ENCODE assay signal across 17 cellular contexts in genomic region chr10:44990965-44991364, GRCh38. TPM values are rescaled to one million over a fixed set of nuclear protein-coding genes. Genes with fewer than 3 reads are reported as not detected.
DNase-seq lines count a peak whose midpoint lies in the region; ATAC-seq and TF ChIP-seq lines count a peak whose summit lies in the region.
"Had no signal": no experiment of that assay in that cellular context is flagged by ENCODE, and none has a peak within 500 bp of the region (broad histone marks: within the 10 kb centered on the region; RNA-seq: fewer than 3 reads in every experiment).

No MANE protein-coding gene starts in this region.

- no peak for TF ChIP-seq RAD21 in IMR-90 (IDR thresholded peaks at IDR 0.05; ENCODE audit: low read length)

- H3K79me1 ChIP-seq in IMR-90 (ENCODE audit: low read depth in 1 of 2, low read length in 2 of 2) = peaks cover 0 to 7% of the 10 kb centered on the region in 2 experiments; a peak in 1 of 4 replicates

- no peak overlapping the region for H4K8ac ChIP-seq in IMR-90 (ENCODE audit: low read depth in 2 of 2, low read length in 2 of 2)

- H3K9me3 ChIP-seq in IMR-90 (ENCODE audit: control insufficient read depth, insufficient read depth, low read length) (no peaks in the 10 kb centered on the region), colonic mucosa (no peaks in the 10 kb centered on the region), right lobe of liver (no peaks in the 10 kb centered on the region)
- H3K9me3 ChIP-seq: breast epithelium had no signal

- no peak overlapping the region for H2AK9ac ChIP-seq in IMR-90 (replicated peaks; ENCODE audit: low read depth, low read length, poor library complexity)

- no peaks in the 10 kb centered on the region for H4K20me1 ChIP-seq in IMR-90 (ENCODE audit: insufficient read depth, low read length)

- no peak overlapping the region for H2BK5ac ChIP-seq in IMR-90 (ENCODE audit: low read depth, low read length, poor library complexity, severe bottlenecking)

- in situ Hi-C loops in IMR-90 (cut with MboI; ENCODE audit: low sequenced_read_pairs) = loop anchor here (25.0 kb wide), 4 partner anchors 1021 to 1854 kb away; partner anchors contain the start of genes CSGALNACT2 and HNRNPF

- peaks cover 11% of the 10 kb centered on the region; the same call in 1 of the 2 replicates for H3K36me3 ChIP-seq in IMR-90 (ENCODE audit: control insufficient read depth, insufficient read depth, low read length)
- no peaks in the 10 kb centered on the region for H3K36me3 ChIP-seq in colonic mucosa
- no peaks in the 10 kb centered on the region for H3K36me3 ChIP-seq in right lobe of liver
- H3K36me3 ChIP-seq: breast epithelium had no signal

- no peak for TF ChIP-seq CTCF in IMR-90 (conservative IDR thresholded peaks at IDR 0.05; ENCODE audit: low read depth, low read length)
- TF ChIP-seq CTCF in colonic mucosa (IDR thresholded peaks at IDR 0.05) = no peak
- no peak for TF ChIP-seq CTCF in right lobe of liver (IDR thresholded peaks at IDR 0.05)

- H3K4ac ChIP-seq in IMR-90 (ENCODE audit: low read depth, low read length) = peak overlapping the region; percentile 50

- dilution Hi-C loops in IMR-90 (cut with HindIII; ENCODE audit: low sequenced_read_pairs, unreplicated experiment) = no loop called here

- no peak overlapping the region for H3K4me2 ChIP-seq in IMR-90 (ENCODE audit: low read depth, low read length)

- H2AFZ ChIP-seq in IMR-90 (replicated peaks; ENCODE audit: low read length, poor library complexity) = no peak overlapping the region

- H2BK15ac ChIP-seq in IMR-90 (ENCODE audit: low read depth, low read length) = peak overlapping the region; percentile 14; the same call in 1 of the 3 replicates

- no peak for ATAC-seq in IMR-90 (ENCODE audit: low read depth)
- no peak for ATAC-seq in right lobe of liver
- ATAC-seq in GM19463 (IDR thresholded peaks at IDR 0.05; ENCODE audit: unreplicated experiment) = no peak
- ATAC-seq in HG03342 (IDR thresholded peaks at IDR 0.05; ENCODE audit: unreplicated experiment) = no peak
- ATAC-seq: activated CD8-positive, alpha-beta T cell treated with anti-CD3 and anti-CD28 coated beads, Interleukin-2, amount 10 ng/mL, durations not matched to agents 7 days and 5 days; T-helper 17 cell had no signal

- 0 out of 2 replicates have a peak overlapping the region, but pooled peaks have one; percentile 3 for H2AK5ac ChIP-seq in IMR-90 (ENCODE audit: low read depth, low read length)

- peak overlapping the region; percentile 54; the same call in 1 of the 2 replicates for H4K91ac ChIP-seq in IMR-90 (ENCODE audit: insufficient read depth, low read depth, low read length)

- TF ChIP-seq POLR2A in IMR-90 (IDR thresholded peaks at IDR 0.05; ENCODE audit: low read depth, low read length) (no peak), right lobe of liver (IDR thresholded peaks at IDR 0.05) (no peak)

- no peak overlapping the region for H3K56ac ChIP-seq in IMR-90 (ENCODE audit: extremely low read depth, insufficient read depth, low read length)

- H3K27me3 ChIP-seq in IMR-90 (ENCODE audit: control insufficient read depth, insufficient read depth, low read length) (no peaks in the 10 kb centered on the region), colonic mucosa (no peaks in the 10 kb centered on the region), right lobe of liver (no peaks in the 10 kb centered on the region)
- H3K27me3 ChIP-seq: breast epithelium had no signal

- 0 out of 2 replicates have a peak overlapping the region, but pooled peaks have one; percentile 14 for H3K18ac ChIP-seq in IMR-90 (ENCODE audit: low read depth, low read length)

- no peak overlapping the region for H4K5ac ChIP-seq in IMR-90 (ENCODE audit: low read depth, low read length)

- H2BK120ac ChIP-seq in IMR-90 (ENCODE audit: low read depth, low read length) = peak overlapping the region; percentile 20; the same call in 1 of the 2 replicates

- WGBS in IMR-90 (ENCODE audit: extremely low coverage in 2 of 2, insufficient read length in 1 of 2), 2 experiments = 100% methylated on average over 1 of the region's 7 CpGs; no CpG with 5 or more reads in 1 of the 2 experiments
- 97% methylated on average over 6 of the region's 7 CpGs for WGBS in right lobe of liver (ENCODE audit: insufficient coverage, low coverage, low lambda C conversion rate, missing lambda C conversion rate)

- H3K27ac ChIP-seq in IMR-90 (ENCODE audit: insufficient read depth, low read length) (no peak overlapping the region), colonic mucosa (no peak overlapping the region), right lobe of liver (peak overlapping the region; percentile 14 to 82 (median 65)), temporal lobe (ENCODE audit: low read depth, low read length) (peak overlapping the region; percentile 82)

- CTCF ChIA-PET in IMR-90 (lab: Yijun Ruan, JAX) = no interaction called here

- H3K23ac ChIP-seq in IMR-90 (ENCODE audit: low read depth, low read length) = no peak overlapping the region

- H3K14ac ChIP-seq in IMR-90 (replicated peaks; ENCODE audit: low read depth, low read length) = no peak overlapping the region

- peak overlapping the region; percentile 45; the same call in 1 of the 2 replicates for H2BK20ac ChIP-seq in IMR-90 (ENCODE audit: low read depth, low read length)

- H3K4me1 ChIP-seq in IMR-90 (ENCODE audit: control insufficient read depth, insufficient read depth, low read length) = peaks cover 53% of the 10 kb centered on the region
- no peaks in the 10 kb centered on the region for H3K4me1 ChIP-seq in colonic mucosa
- peaks cover 0 to 61% (median 37%) of the 10 kb centered on the region in 4 donors for H3K4me1 ChIP-seq in right lobe of liver

- no peak for DNase-seq in IMR-90
- DNase-seq in colonic mucosa = peak; percentile 14
- DNase-seq in right lobe of liver = no peak
- no peak for DNase-seq in activated CD4-positive, alpha-beta T cell treated with anti-CD3 and anti-CD28 coated beads, Interleukin-2, amount 50 U/mL, for 4 hours
- DNase-seq: activated naive CD8-positive, alpha-beta T cell treated with anti-CD3 and anti-CD28 coated beads, Interleukin-2, amount 10 ng/mL, durations not matched to agents 7 days and 5 days; effector CD8-positive, alpha-beta T cell; immature natural killer cell; NCI-H1105; NCI-H524 treated with DMSO at 0.1 percent for 48 hours; retina; stimulated activated naive B cell treated with anti-CD40 and anti-IgM and Interleukin-4, amounts not matched to agents 10 μg/mL and 1 μg/mL and 100 μg/mL, for 72 hours; T-helper 17 cell had no signal

- H3K9ac ChIP-seq in IMR-90 (ENCODE audit: low read depth, low read length) = no peak overlapping the region
- no peak overlapping the region for H3K9ac ChIP-seq in colonic mucosa (ENCODE audit: low read depth in 2 of 2, low read length in 2 of 2)

- POLR2A ChIA-PET in IMR-90 (lab: Charles Lee; ENCODE audit: unreplicated experiment) = no interaction called here

- H3K4me3 ChIP-seq in IMR-90 (ENCODE audit: insufficient read depth, low read depth, low read length) (no peak overlapping the region), colonic mucosa (no peak overlapping the region), right lobe of liver (no peak overlapping the region)
- H3K4me3 ChIP-seq: breast epithelium had no signal

- peaks cover 40% of the 10 kb centered on the region for H3K9me1 ChIP-seq in IMR-90 (ENCODE audit: insufficient read depth, low read length)

- BruUV-seq in IMR-90 (replicated peaks; lab: Mats Ljungman, UMichigan) = no TSS peak

- intact Hi-C loops in IMR-90 (cut with micrococcal nuclease) = no loop called here
- intact Hi-C loops in colonic mucosa (cut with DNase I) = no loop called here
- intact Hi-C loops in right lobe of liver (cut with DNase I) = no loop called here

TF ChIP-seq in IMR-90, 13 proteins besides CTCF, POLR2A, EP300 and RAD21 (continues in another document):
- no peak for TF ChIP-seq MXI1 (IDR thresholded peaks at IDR 0.05; ENCODE audit: borderline replicate concordance, low read depth, low read length)
- no peak for TF ChIP-seq CEBPB (IDR thresholded peaks at IDR 0.05; ENCODE audit: low read depth, low read length)
- TF ChIP-seq RCOR1 (IDR thresholded peaks at IDR 0.05; ENCODE audit: insufficient replicate concordance, low read length) = no peak
- no peak for TF ChIP-seq RFX5 (IDR thresholded peaks at IDR 0.05; ENCODE audit: low read depth, low read length)
- no peak for TF ChIP-seq USF2 (IDR thresholded peaks at IDR 0.05; ENCODE audit: low read depth, low read length)
- TF ChIP-seq MAFK (IDR thresholded peaks at IDR 0.05; ENCODE audit: low read depth, low read length) = no peak
- no peak for TF ChIP-seq FOS (IDR thresholded peaks at IDR 0.05; ENCODE audit: low read depth, low read length)

RNA-seq across cellular contexts. Expression of gene ZNF22, which starts 9.8 kb away (rescaled TPM):
- total RNA-seq in IMR-90 (2012; rRNA removed) (12.4 and 18.6 TPM in 2 replicates), colonic mucosa (10 to 100 TPM; 16.5 to 17.3 TPM), right lobe of liver (10 to 100 TPM; 10.3 to 25.2 (median 12.2) TPM), temporal lobe (34.4 TPM)
- polyA plus RNA-seq in IMR-90 (2012; rRNA removed) = 8.4 and 10.6 TPM in 2 replicates
- 1.7 and 2.4 TPM in 2 replicates for polyA plus RNA-seq in IMR-90 (2012; cell fraction: cytosol; rRNA removed)
- polyA plus RNA-seq in IMR-90 (2012; cell fraction: nucleus; rRNA removed; ENCODE audit: low replicate concordance) = 0.39 and 4.0 TPM in 2 replicates

RNA-seq across cellular contexts. Expression of gene DEPP1, which starts 12.4 kb away (rescaled TPM):
- total RNA-seq in IMR-90 (2012; rRNA removed) = 11.7 and 13.6 TPM in 2 replicates
- polyA plus RNA-seq in IMR-90 (2012; rRNA removed) = 19.7 and 30.0 TPM in 2 replicates
- 16.4 and 30.1 TPM in 2 replicates for polyA plus RNA-seq in IMR-90 (2012; cell fraction: cytosol; rRNA removed)
- polyA plus RNA-seq in IMR-90 (2012; cell fraction: nucleus; rRNA removed; ENCODE audit: low replicate concordance) = 18.4 and 24.2 TPM in 2 replicates
- 10 to 100 TPM; 11.1 to 20.2 TPM for total RNA-seq in colonic mucosa
- 10 to 100 TPM in 5 of 6 experiments, 1 to 10 TPM in 1; 5.3 to 94.6 (median 71.5) TPM for total RNA-seq in right lobe of liver
- total RNA-seq in temporal lobe = 3.4 TPM
- total RNA-seq: activated CD8-positive, alpha-beta T cell treated with anti-CD3 and anti-CD28 coated beads, Interleukin-2, amount 10 ng/mL, durations not matched to agents 7 days and 5 days had no signal
- polyA plus RNA-seq: immature natural killer cell had no signal

RNA-seq across cellular contexts. Expression of gene RASSF4, which starts 31.4 kb away (rescaled TPM):
- total RNA-seq in IMR-90 (2012; rRNA removed) (5.9 and 6.1 TPM in 2 replicates), colonic mucosa (10 to 100 TPM; 13.1 to 19.9 TPM), right lobe of liver (10 to 100 TPM; 13.6 to 28.5 (median 19.6) TPM), temporal lobe (12.0 TPM)
- 8.6 and 10.1 TPM in 2 replicates for polyA plus RNA-seq in IMR-90 (2012; rRNA removed)
- polyA plus RNA-seq in IMR-90 (2012; cell fraction: cytosol; rRNA removed) = 4.5 and 6.1 TPM in 2 replicates
- 46.1 and 53.0 TPM in 2 replicates for polyA plus RNA-seq in IMR-90 (2012; cell fraction: nucleus; rRNA removed; ENCODE audit: low replicate concordance)

Comparison
In these comparisons a context has a peak if more than half of its experiments do, and no peak if none do; other contexts are left out.
1. H3K27ac ChIP-seq: peak in right lobe of liver (3 of 3) and temporal lobe (single experiment); none in IMR-90 (single experiment) and colonic mucosa (single experiment).